26 cellular contexts compared by ENCODE assay signal in the genomic region with DNA sequence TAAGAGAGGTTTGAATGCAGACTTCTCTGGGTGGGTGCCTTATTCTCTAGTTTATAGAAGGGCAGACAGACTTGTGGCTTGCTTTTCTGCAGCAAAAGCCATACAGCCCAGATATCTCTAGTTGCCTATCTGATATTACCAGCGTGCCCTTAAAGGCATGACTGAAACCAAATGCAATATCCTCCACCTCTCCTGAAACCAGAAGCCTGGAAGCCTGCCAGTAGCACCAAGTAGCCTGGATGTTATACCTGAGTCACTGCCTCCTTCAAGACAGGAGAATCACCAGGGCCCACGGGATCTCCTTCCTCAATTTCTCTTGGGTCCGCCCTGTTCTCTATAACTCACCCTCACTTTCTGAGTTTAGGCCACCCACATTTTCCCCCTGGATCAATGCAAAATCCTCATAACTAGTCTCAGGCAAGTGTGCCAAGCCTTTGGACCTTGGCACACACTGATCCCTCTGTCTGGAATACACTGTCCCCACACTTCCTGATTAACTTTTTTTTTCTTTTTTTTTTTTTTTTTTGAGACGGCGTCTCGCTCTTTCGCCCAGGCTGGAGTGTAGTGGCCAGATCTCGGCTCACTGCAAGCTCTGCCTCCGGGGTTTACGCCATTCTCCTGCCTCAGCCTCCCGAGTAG.
"Had no signal": no experiment of that assay in that cellular context is flagged by ENCODE, and none has a peak within 500 bp of the region (broad histone marks: within the 10 kb centered on the region; RNA-seq: fewer than 3 reads in every experiment).

No MANE protein-coding gene starts in this region.

- H3K4me1 Mint-ChIP-seq: activated naive CD8-positive, alpha-beta T cell treated with anti-CD3 and anti-CD28 coated beads, Interleukin-2, amount 10 ng/mL, durations not matched to agents 7 days and 5 days; neural crest cell had no signal

- H3K27ac ChIP-seq: coronary artery, prostate gland, right atrium auricular region, tibial nerve had no signal

- H3K27me3 ChIP-seq: right atrium auricular region, tibial nerve had no signal

- H3K9me3 ChIP-seq: prostate gland, right atrium auricular region had no signal

- H3K4me1 ChIP-seq: prostate gland, right atrium auricular region, tibial nerve had no signal

- DNase-seq: activated CD4-positive, alpha-beta T cell treated with anti-CD3 and anti-CD28 coated beads for 48 hours; activated CD4-positive, CD25-positive, alpha-beta regulatory T cell; activated CD8-positive, alpha-beta T cell treated with anti-CD3 and anti-CD28 coated beads for 36 hours; activated naive CD4-positive, alpha-beta T cell treated with Interleukin-2 at 50 U/mL for 16 hours; activated naive CD8-positive, alpha-beta T cell treated with anti-CD3 and anti-CD28 coated beads, Interleukin-2, amount 10 ng/mL, durations not matched to agents 7 days and 5 days; activated T-cell treated with anti-CD3 and anti-CD28 coated beads, Interleukin-2, amount 50 U/mL, for 24 hours; amygdala; erythroblast; foreskin melanocyte; glutamatergic neuron; hypothalamus; midbrain; stimulated activated CD4-positive, alpha-beta T cell treated with anti-CD3 and anti-CD28 coated beads, Interleukin-12 subunit alpha, Interleukin-12 subunit beta, amount 100 ng/mL, for 4 hours; stimulated activated CD4-positive, alpha-beta T cell treated with anti-CD3 and anti-CD28 coated beads, Interleukin-2, amount 100 ng/mL, for 24 hours; stimulated activated naive CD8-positive, alpha-beta T cell treated with anti-CD3 and anti-CD28 coated beads, Interleukin-15, Interleukin-2, amounts not matched to agents 100 U/mL and 50 U/mL, for 24 hours; substantia nigra had no signal

- H3K4me3 ChIP-seq: coronary artery, lung, prostate gland, right atrium auricular region, tibial nerve had no signal

- H3K27me3 Mint-ChIP-seq: activated CD8-positive, alpha-beta T cell treated with anti-CD3 and anti-CD28 coated beads for 36 hours; activated naive CD8-positive, alpha-beta T cell treated with anti-CD3 and anti-CD28 coated beads, Interleukin-2, amount 10 ng/mL, durations not matched to agents 7 days and 5 days; activated T-cell treated with anti-CD3 and anti-CD28 coated beads, Interleukin-2, amount 50 U/mL, for 24 hours had no signal

- H3K4me3 Mint-ChIP-seq: activated CD8-positive, alpha-beta T cell treated with anti-CD3 and anti-CD28 coated beads for 36 hours; activated naive CD8-positive, alpha-beta T cell treated with anti-CD3 and anti-CD28 coated beads, Interleukin-2, amount 10 ng/mL, durations not matched to agents 7 days and 5 days; activated T-cell treated with anti-CD3 and anti-CD28 coated beads, Interleukin-2, amount 50 U/mL, for 24 hours; neural crest cell; T-helper 2 cell treated with Interferon-gamma antibody and Interleukin-4, amounts not matched to agents 5 μg/mL and 100 μg/mL, for 36 hours had no signal

- H3K27ac Mint-ChIP-seq: activated CD8-positive, alpha-beta T cell treated with anti-CD3 and anti-CD28 coated beads for 36 hours; activated naive CD8-positive, alpha-beta T cell treated with anti-CD3 and anti-CD28 coated beads, Interleukin-2, amount 10 ng/mL, durations not matched to agents 7 days and 5 days; activated T-cell treated with anti-CD3 and anti-CD28 coated beads, Interleukin-2, amount 50 U/mL, for 24 hours; activated T-helper 2 cell treated with anti-CD3 and anti-CD28 coated beads, Interferon-gamma antibody, Interleukin-2, Interleukin-4, amounts not matched to agents 10 μg/mL and 5 μg/mL and 100 μg/mL, durations not matched to agents 14 hours and 24 hours and 36 hours; T-helper 2 cell treated with Interferon-gamma antibody and Interleukin-4, amounts not matched to agents 5 μg/mL and 100 μg/mL, for 36 hours had no signal

- ATAC-seq: activated CD8-positive, alpha-beta T cell treated with anti-CD3 and anti-CD28 coated beads for 36 hours; stimulated activated naive CD8-positive, alpha-beta T cell treated with anti-CD3 and anti-CD28 coated beads, Interleukin-15, Interleukin-2, amounts not matched to agents 100 U/mL and 50 U/mL, for 24 hours had no signal

- H3K36me3 Mint-ChIP-seq: activated naive CD8-positive, alpha-beta T cell treated with anti-CD3 and anti-CD28 coated beads, Interleukin-2, amount 10 ng/mL, durations not matched to agents 7 days and 5 days had no signal

- H3K9me3 Mint-ChIP-seq: activated CD8-positive, alpha-beta T cell treated with anti-CD3 and anti-CD28 coated beads for 36 hours; neural crest cell had no signal

- H3K36me3 ChIP-seq: prostate gland, right atrium auricular region, tibial nerve had no signal

- FAIRE-seq: endometrium, keratinocyte had no signal
